In genomic region chr2:223815186-223815883, GRCh38 we compare ENCODE assay signal across 10 cellular contexts. TPM values are rescaled to one million over a fixed set of nuclear protein-coding genes. Genes with fewer than 3 reads are reported as not detected.
A peak's percentile ranks its signal among the peaks of the same experiment; 100 is the strongest.
DNase-seq lines count a peak whose midpoint lies in the region; FAIRE-seq and TF ChIP-seq lines count a peak whose summit lies in the region.
"Had no signal": no experiment of that assay in that cellular context is flagged by ENCODE, and none has a peak within 500 bp of the region (broad histone marks: within the 10 kb centered on the region; RNA-seq: fewer than 3 reads in every experiment).

No MANE protein-coding gene starts in this region.

- FAIRE-seq in RCC 7860 (lab: Jason Lieb, UNC) (peak; percentile 99), urothelium cell line (lab: Jason Lieb, UNC) (no peak)

- DNase-seq in MCF 10A (ENCODE audit: unreplicated experiment): peak; percentile 91
- DNase-seq in breast epithelium (ENCODE audit: low spot score in 2 of 2): no peak
- DNase-seq in RCC 7860 (ENCODE audit: low spot score): peak; percentile 98
- DNase-seq in foreskin fibroblast: peak; percentile 95
- DNase-seq in urothelium cell line (ENCODE audit: low spot score): peak; percentile 68
- no peak for DNase-seq in anterior cingulate cortex (lab: John Stamatoyannopoulos, UW)
- no peak for DNase-seq in activated gamma-delta T cell treated with Interleukin-2 at 50 U/mL for 16 hours
- no peak for DNase-seq in NCI-H526 (lab: John Stamatoyannopoulos, UW)
- DNase-seq: GOT3, NCI-H187 had no signal

- H3K9me3 Mint-ChIP-seq in MCF 10A (ENCODE audit: unreplicated experiment): no peaks in the 10 kb centered on the region

- H3K4me3 ChIP-seq in breast epithelium (no peak overlapping the region), foreskin fibroblast (ENCODE audit: low read depth in 1 of 2, low read length in 2 of 2) (no peak overlapping the region)

- H3K9me3 ChIP-seq in breast epithelium: no peaks in the 10 kb centered on the region

- BruUV-seq in MCF 10A (replicated peaks; lab: Mats Ljungman, UMichigan): no TSS peak

- H3K36me3 ChIP-seq in breast epithelium: no peaks in the 10 kb centered on the region

- peak overlapping the region; percentile 53 for H3K27ac Mint-ChIP-seq in MCF 10A (ENCODE audit: low read depth, unreplicated experiment)

- no peak for TF ChIP-seq CTCF in MCF 10A (IDR thresholded peaks at IDR 0.05; ENCODE audit: unreplicated experiment)
- TF ChIP-seq CTCF in breast epithelium (IDR thresholded peaks at IDR 0.05): no peak
- TF ChIP-seq CTCF in foreskin fibroblast (IDR thresholded peaks at IDR 0.05; ENCODE audit: low read depth, low read length): no peak

- POLR2A ChIA-PET in MCF 10A (lab: Yijun Ruan, JAX): interaction anchor here (0.5 to 1.4 kb wide), 12 partner anchors 14 to 1210 kb away, joined by 3 to 13 read pairs (median 4); partner anchors contain the start of genes AP1S3 and WDFY1

- peaks cover 17% of the 10 kb centered on the region for H3K4me1 Mint-ChIP-seq in MCF 10A (ENCODE audit: insufficient read depth, unreplicated experiment)

- CTCF ChIA-PET in MCF 10A (lab: Yijun Ruan, JAX): interaction anchor here (0.5 to 1.1 kb wide), 2 partner anchors 124 to 844 kb away, joined by 3 read pairs; no protein-coding TSS in a partner anchor

- peaks cover 5% of the 10 kb centered on the region for H3K36me3 Mint-ChIP-seq in MCF 10A (ENCODE audit: insufficient read depth, unreplicated experiment)

- intact Hi-C loops in MCF 10A (cut with micrococcal nuclease) (no loop called here), breast epithelium (cut with DNase I; ENCODE audit: low total_unique reads) (no loop called here)

- no peaks in the 10 kb centered on the region for H3K27me3 Mint-ChIP-seq in MCF 10A (ENCODE audit: insufficient read depth, unreplicated experiment)

- H3K4me3 Mint-ChIP-seq in MCF 10A (ENCODE audit: unreplicated experiment): peak overlapping the region; percentile 48

- no peak overlapping the region for H3K27ac ChIP-seq in breast epithelium

- no peak for TF ChIP-seq POLR2A in breast epithelium (IDR thresholded peaks at IDR 0.05)

- H3K27me3 ChIP-seq in breast epithelium: no peaks in the 10 kb centered on the region

- H3K4me1 ChIP-seq in breast epithelium: no peaks in the 10 kb centered on the region

RNA-seq across cellular contexts. Expression of gene AP1S3, which starts 22.0 kb away (rescaled TPM):
- 56.9 and 57.7 TPM in 2 replicates for total RNA-seq in MCF 10A (2022)
- 1 to 10 TPM; 2.1 to 9.5 (median 4.7) TPM for total RNA-seq in breast epithelium

Comparison
In these comparisons a context has a peak if more than half of its experiments do, and no peak if none do; other contexts are left out.
1. DNase-seq: peak in MCF 10A (single experiment), RCC 7860 (single experiment), foreskin fibroblast (2 of 2) and urothelium cell line (single experiment); none in breast epithelium (0 of 2), anterior cingulate cortex (0 of 58), activated gamma-delta T cell treated with Interleukin-2 at 50 U/mL for 16 hours (single experiment) and NCI-H526 (0 of 2).